23 cellular contexts compared by ENCODE assay signal in the genomic region with DNA sequence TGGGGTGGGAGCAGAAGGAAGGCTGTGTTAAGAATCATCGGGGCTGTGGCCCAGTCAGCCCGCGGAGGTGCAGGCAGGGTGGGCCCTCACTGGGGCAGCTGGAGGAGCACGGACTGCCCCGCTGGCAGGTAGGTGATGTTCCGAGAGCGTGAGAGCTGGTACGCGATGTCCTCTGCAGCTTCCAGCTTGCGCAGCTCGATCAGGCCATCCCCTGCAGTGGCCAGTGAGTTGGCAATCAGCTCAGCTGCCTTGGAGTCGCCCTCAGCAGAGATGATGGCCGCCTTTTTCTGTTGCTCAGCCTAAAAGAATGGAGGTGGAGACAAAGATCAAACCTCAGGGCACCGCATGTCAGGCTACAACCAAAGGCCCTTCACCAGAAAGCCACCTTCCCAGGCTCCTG. TPM values are rescaled to one million over a fixed set of nuclear protein-coding genes. Genes with fewer than 3 reads are reported as not detected.
DNase-seq lines count a peak whose midpoint lies in the region; ATAC-seq and TF ChIP-seq lines count a peak whose summit lies in the region.
"Had no signal": no experiment of that assay in that cellular context is flagged by ENCODE, and none has a peak within 500 bp of the region (broad histone marks: within the 10 kb centered on the region; RNA-seq: fewer than 3 reads in every experiment).

No MANE protein-coding gene starts in this region.

- DNase-seq in breast epithelium (ENCODE audit: low spot score in 2 of 2) (no peak), mammary epithelial cell (no peak), choroid plexus epithelial cell (ENCODE audit: low read depth) (peak; percentile 13), natural killer cell (no peak), upper lobe of left lung (peak in 1 of 2 donors; percentile 64), NCI-H1694 treated with DMSO at 0.1 percent for 48 hours (lab: John Stamatoyannopoulos, UW) (no peak), NOMO-1 (lab: John Stamatoyannopoulos, UW; ENCODE audit: unreplicated experiment in 2 of 2) (no peak)
- DNase-seq: activated naive CD4-positive, alpha-beta T cell treated with anti-CD3 and anti-CD28 coated beads for 36 hours; colonic mucosa; DMS53; KBM-7; naive thymus-derived CD4-positive, alpha-beta T cell; NCI-H2081; NCI-H446 treated with DMSO at 0.1 percent for 48 hours; NK-92 treated with Interleukin-12 subunit alpha and Interleukin-12 subunit beta, amount 100 ng/mL, for 24 hours; pancreas; RPMI8226; stimulated activated CD4-positive, alpha-beta T cell treated with anti-CD3 and anti-CD28 coated beads, Interleukin-1b, Interleukin-23, amount 100 ng/mL, for 48 hours; T-helper 9 cell had no signal

- H3K36me3 ChIP-seq in breast epithelium (peaks cover 8% of the 10 kb centered on the region), mammary epithelial cell (ENCODE audit: insufficient read depth, low read length) (peaks cover 48% of the 10 kb centered on the region), upper lobe of left lung (peaks cover 26 to 63% (median 47%) of the 10 kb centered on the region in 4 donors)

- H3K27ac Mint-ChIP-seq in natural killer cell, result peak overlapping the region; percentile 94
- H3K27ac Mint-ChIP-seq: activated naive CD4-positive, alpha-beta T cell treated with anti-CD3 and anti-CD28 coated beads for 36 hours had no signal

- peaks cover 2% of the 10 kb centered on the region for H3K79me2 ChIP-seq in mammary epithelial cell (ENCODE audit: insufficient read depth, low read length)
- H3K79me2 ChIP-seq: hepatocyte had no signal

- H3K9me3 ChIP-seq in breast epithelium, result no peaks in the 10 kb centered on the region
- H3K9me3 ChIP-seq in mammary epithelial cell (replicated peaks; ENCODE audit: insufficient read depth, low read length), result no peaks in the 10 kb centered on the region
- H3K9me3 ChIP-seq in upper lobe of left lung, result no peaks in the 10 kb centered on the region
- H3K9me3 ChIP-seq: colonic mucosa, pancreas had no signal

- no peak overlapping the region for H3K4me2 ChIP-seq in mammary epithelial cell (ENCODE audit: insufficient read depth, low read depth, low read length)
- H3K4me2 ChIP-seq: hepatocyte had no signal

- TF ChIP-seq POLR2A in breast epithelium (IDR thresholded peaks at IDR 0.05) (no peak), upper lobe of left lung (IDR thresholded peaks at IDR 0.05) (no peak)

- ATAC-seq in natural killer cell, result no peak
- no peak for ATAC-seq in upper lobe of left lung (ENCODE audit: low FRiP score in 2 of 2)
- no peak for ATAC-seq in HG02588 (IDR thresholded peaks at IDR 0.05; ENCODE audit: unreplicated experiment)
- ATAC-seq: pancreas, SK-N-SH treated with all-trans-retinoic acid at 6 μM for 48 hours had no signal

- H3K4me3 ChIP-seq in breast epithelium (no peak overlapping the region), mammary epithelial cell (replicated peaks in 1 of 3; ENCODE audit: insufficient read depth in 1 of 3, low read depth in 2 of 3, low read length in 3 of 3) (no peak overlapping the region), choroid plexus epithelial cell (ENCODE audit: low read depth, low read length) (no peak overlapping the region), upper lobe of left lung (no peak overlapping the region)
- H3K4me3 ChIP-seq: colonic mucosa, hepatocyte, pancreas had no signal

- in situ Hi-C loops in mammary epithelial cell (cut with MboI; ENCODE audit: low sequenced_read_pairs in 2 of 2), result loop anchor here in 1 of 2 donors (25.0 kb wide), 1 partner anchor 307 kb away; a partner anchor contains a TSS

- 94% methylated on average over 13 of the region's 14 CpGs for WGBS in mammary epithelial cell (ENCODE audit: low coverage, missing lambda C conversion rate)
- 96 to 100% methylated on average over 11 to 14 of the region's 14 CpGs for WGBS in upper lobe of left lung, 2 donors

- peaks cover 56 to 65% of the 10 kb centered on the region in 2 donors for H3K4me1 Mint-ChIP-seq in natural killer cell

- no peak for TF ChIP-seq EP300 in upper lobe of left lung (IDR thresholded peaks at IDR 0.05)

- H3K36me3 Mint-ChIP-seq in natural killer cell, result no peaks in the 10 kb centered on the region

- H3K27ac ChIP-seq in breast epithelium (peak overlapping the region; percentile 74 to 93), mammary epithelial cell (ENCODE audit: insufficient read depth, low read depth, low read length) (no peak overlapping the region), upper lobe of left lung (peak overlapping the region in 3 of 4 donors; percentile 72 to 80 (median 78))
- H3K27ac ChIP-seq: colonic mucosa, hepatocyte, pancreas had no signal

- CTCF ChIA-PET in mammary epithelial cell (lab: Charles Lee; ENCODE audit: low non-redundant PET), result no interaction called here

- peak overlapping the region; percentile 77 for H3K4me3 Mint-ChIP-seq in natural killer cell
- H3K4me3 Mint-ChIP-seq: activated naive CD4-positive, alpha-beta T cell treated with anti-CD3 and anti-CD28 coated beads for 36 hours; CD4-positive, CD25-positive, alpha-beta regulatory T cell had no signal

- H4K20me1 ChIP-seq in mammary epithelial cell (ENCODE audit: insufficient read depth, low read length), result no peaks in the 10 kb centered on the region

- H3K27me3 Mint-ChIP-seq in natural killer cell (ENCODE audit: low read depth in 2 of 2), result no peaks in the 10 kb centered on the region
- H3K27me3 Mint-ChIP-seq: CD4-positive, CD25-positive, alpha-beta regulatory T cell; naive thymus-derived CD4-positive, alpha-beta T cell had no signal

- no TSS peak for BruUV-seq in mammary epithelial cell (replicated peaks; lab: Mats Ljungman, UMichigan)

- no peak for TF ChIP-seq CTCF in breast epithelium (IDR thresholded peaks at IDR 0.05)
- TF ChIP-seq CTCF in mammary epithelial cell (conservative IDR thresholded peaks at IDR 0.05 in 1 of 2, IDR thresholded peaks at IDR 0.05 in 1 of 2; ENCODE audit: extremely low read depth in 1 of 2, insufficient read depth in 1 of 2, low read depth in 1 of 2, low read length in 2 of 2), result no peak
- TF ChIP-seq CTCF in choroid plexus epithelial cell (conservative IDR thresholded peaks at IDR 0.05; ENCODE audit: low read depth, low read length), result no peak
- TF ChIP-seq CTCF in natural killer cell (IDR thresholded peaks at IDR 0.05), result no peak
- no peak for TF ChIP-seq CTCF in upper lobe of left lung (IDR thresholded peaks at IDR 0.05)

- H3K9me3 Mint-ChIP-seq in natural killer cell, result no peaks in the 10 kb centered on the region
- H3K9me3 Mint-ChIP-seq: activated naive CD4-positive, alpha-beta T cell treated with anti-CD3 and anti-CD28 coated beads for 36 hours; CD4-positive, CD25-positive, alpha-beta regulatory T cell; naive thymus-derived CD4-positive, alpha-beta T cell had no signal

- intact Hi-C loops in breast epithelium (cut with DNase I; ENCODE audit: low total_unique reads) (no loop called here), mammary epithelial cell (cut with micrococcal nuclease) (no loop called here), natural killer cell (cut with micrococcal nuclease) (loop anchor here (10.0 kb wide), 1 partner anchor 290 kb away; no protein-coding TSS in a partner anchor)

- H3K9ac ChIP-seq in mammary epithelial cell (ENCODE audit: insufficient read depth, low read length), result no peak overlapping the region

- H3K4me1 ChIP-seq in breast epithelium, result peaks cover 8 to 19% of the 10 kb centered on the region in 2 donors
- no peaks in the 10 kb centered on the region for H3K4me1 ChIP-seq in mammary epithelial cell (ENCODE audit: insufficient read depth, low read length)
- H3K4me1 ChIP-seq in upper lobe of left lung, result peaks cover 28 to 42% (median 33%) of the 10 kb centered on the region in 4 donors

- H3K27me3 ChIP-seq in breast epithelium, result no peaks in the 10 kb centered on the region
- H3K27me3 ChIP-seq in mammary epithelial cell (ENCODE audit: insufficient read depth, low read length), result no peaks in the 10 kb centered on the region
- no peaks in the 10 kb centered on the region for H3K27me3 ChIP-seq in upper lobe of left lung
- H3K27me3 ChIP-seq: colonic mucosa, hepatocyte, pancreas had no signal

- dilution Hi-C loops in mammary epithelial cell (cut with HindIII; ENCODE audit: low sequenced_read_pairs), result no loop called here

- H2AFZ ChIP-seq in mammary epithelial cell (ENCODE audit: low read depth, low read length), result no peak overlapping the region
- H2AFZ ChIP-seq: hepatocyte had no signal

RNA-seq across cellular contexts. Expression of a gene that starts 9.8 kb away (rescaled TPM):
- total RNA-seq in breast epithelium (100 to 1,000 TPM; 100 to 110 (median 108) TPM), mammary epithelial cell (100 to 1,000 TPM; 115 to 193 TPM), natural killer cell (10 to 100 TPM; 49.6 to 66.2 (median 60.3) TPM), upper lobe of left lung (100 to 1,000 TPM in 2 of 6 donors, 10 to 100 TPM in 4; 19.9 to 144 (median 68.8) TPM)
- 339 TPM for polyA plus RNA-seq in mammary epithelial cell
- polyA minus RNA-seq in mammary epithelial cell, result 289 TPM

RNA-seq across cellular contexts. Expression of a gene that starts 42.9 kb away (rescaled TPM):
- total RNA-seq in breast epithelium (100 to 1,000 TPM in 1 of 3 donors, 10 to 100 TPM in 2; 34.2 to 157 (median 72.4) TPM), mammary epithelial cell (10 to 100 TPM; 12.9 to 16.7 TPM), natural killer cell (10 to 100 TPM; 53.8 to 79.1 (median 73.3) TPM), upper lobe of left lung (10 to 100 TPM; 29.4 to 69.4 (median 41.5) TPM)
- 4.3 TPM for polyA plus RNA-seq in mammary epithelial cell
- polyA minus RNA-seq in mammary epithelial cell, result 27.3 TPM
